17 cellular contexts compared by ENCODE assay signal in genomic region chr17:72455562-72455961, GRCh38.
A peak's percentile ranks its signal among the peaks of the same experiment; 100 is the strongest.
DNase-seq lines count a peak whose midpoint lies in the region; ATAC-seq and TF ChIP-seq lines count a peak whose summit lies in the region.
"Had no signal": no experiment of that assay in that cellular context is flagged by ENCODE, and none has a peak within 500 bp of the region (broad histone marks: within the 10 kb centered on the region; RNA-seq: fewer than 3 reads in every experiment).

No MANE protein-coding gene starts in this region.

- H3K4ac ChIP-seq in trophoblast cell (ENCODE audit: low read depth, low read length), result no peak overlapping the region

- H2AFZ ChIP-seq in PC-3 (ENCODE audit: low read length) (no peak overlapping the region), trophoblast cell (ENCODE audit: insufficient read depth, low read length, poor library complexity) (no peak overlapping the region)

- no peaks in the 10 kb centered on the region for H3F3A ChIP-seq in PC-3 (ENCODE audit: low read length, unreplicated experiment)

- no peak overlapping the region for H2AK5ac ChIP-seq in trophoblast cell (ENCODE audit: low read length)

- H2BK120ac ChIP-seq in trophoblast cell (ENCODE audit: insufficient read depth, low read length, poor library complexity), result no peak overlapping the region

- H2BK5ac ChIP-seq in trophoblast cell (ENCODE audit: low read depth, low read length, poor library complexity), result no peak overlapping the region

- POLR2A ChIA-PET in AG04450 (lab: Yijun Ruan, JAX) (no interaction called here), PC-3 (lab: Charles Lee; ENCODE audit: unreplicated experiment) (interaction anchor here (0.7 kb wide), 2 partner anchors 10 to 19 kb away, joined by 4 read pairs; no protein-coding TSS in a partner anchor)

- DNase-seq in AG04450 (ENCODE audit: low read depth, low spot score) (no peak), PC-3 (no peak), colonic mucosa (no peak), trophoblast cell (no peak), RPMI8226 (no peak), esophagus muscularis mucosa (ENCODE audit: extremely low spot score) (no peak), NCI-H1105 (lab: John Stamatoyannopoulos, UW) (no peak)
- DNase-seq: activated CD4-positive, alpha-beta T cell treated with anti-CD3 and anti-CD28 coated beads for 36 hours; CD8-positive, alpha-beta T cell; esophagus squamous epithelium; heart left ventricle; NCI-H1105 treated with DMSO at 0.1 percent for 48 hours; NCI-H69; OCI-M1; stimulated activated CD4-positive, alpha-beta T cell treated with anti-CD3 and anti-CD28 coated beads, Interleukin-12 subunit alpha, Interleukin-12 subunit beta, amount 100 ng/mL, for 4 hours had no signal

- H3K4me2 ChIP-seq in PC-3 (ENCODE audit: low read length) (peak overlapping the region; percentile 69), trophoblast cell (ENCODE audit: low read length) (no peak overlapping the region)

- H3K79me1 ChIP-seq in trophoblast cell (ENCODE audit: low read length), result peaks cover 3% of the 10 kb centered on the region

- CTCF ChIA-PET in AG04450 (lab: Charles Lee), result no interaction called here
- CTCF ChIA-PET in PC-3 (lab: Charles Lee), result interaction anchor here (1.3 kb wide), 1 partner anchor 10 kb away, joined by 5 read pairs; no protein-coding TSS in a partner anchor

- H3K27ac ChIP-seq in AG04450 (ENCODE audit: low read depth, low read length) (no peak overlapping the region), PC-3 (ENCODE audit: low read length) (peak overlapping the region; percentile 71), colonic mucosa (peak overlapping the region; percentile 77), trophoblast cell (ENCODE audit: low read depth, low read length) (no peak overlapping the region), esophagus muscularis mucosa (replicated peaks in 1 of 4) (no peak overlapping the region)
- H3K27ac ChIP-seq: heart left ventricle, prostate gland had no signal

- H3K18ac ChIP-seq in trophoblast cell (ENCODE audit: low read length), result no peak overlapping the region

- H3K9me3 ChIP-seq in AG04450 (ENCODE audit: control insufficient read depth, insufficient read depth, low read length), result peaks cover 3% of the 10 kb centered on the region
- no peaks in the 10 kb centered on the region for H3K9me3 ChIP-seq in PC-3 (ENCODE audit: low read length)
- H3K9me3 ChIP-seq in colonic mucosa, result no peaks in the 10 kb centered on the region
- no peaks in the 10 kb centered on the region for H3K9me3 ChIP-seq in trophoblast cell (ENCODE audit: insufficient read depth, low read depth, low read length)
- H3K9me3 ChIP-seq in esophagus muscularis mucosa, result no peaks in the 10 kb centered on the region
- H3K9me3 ChIP-seq: esophagus squamous epithelium, heart left ventricle, prostate gland had no signal

- peak overlapping the region; percentile 30 for H4K91ac ChIP-seq in trophoblast cell (ENCODE audit: low read depth, low read length)

- no TSS peak for BruUV-seq in PC-3 (replicated peaks; lab: Mats Ljungman, UMichigan)

- no peak overlapping the region for H3K23ac ChIP-seq in trophoblast cell (ENCODE audit: low read length)

- no CpG with 5 or more reads among the region's 8 CpGs for WGBS in trophoblast cell (ENCODE audit: extremely low coverage, insufficient coverage, insufficient read length)
- 88% methylated on average over 8 of the region's 8 CpGs for WGBS in esophagus muscularis mucosa

- H3K9me2 ChIP-seq in PC-3 (replicated peaks; ENCODE audit: low read length), result no peaks in the 10 kb centered on the region

- peak overlapping the region; percentile 40 for H3K9ac ChIP-seq in PC-3 (ENCODE audit: low read length)
- H3K9ac ChIP-seq in colonic mucosa (ENCODE audit: low read depth in 2 of 2, low read length in 2 of 2), result peak overlapping the region; percentile 5 to 53
- no peak overlapping the region for H3K9ac ChIP-seq in trophoblast cell (ENCODE audit: low read length)

- no peak overlapping the region for H4K12ac ChIP-seq in trophoblast cell (ENCODE audit: low read depth, low read length)

- ATAC-seq in PC-3, result peak; percentile 5
- no peak for ATAC-seq in GM19324 (IDR thresholded peaks at IDR 0.05; ENCODE audit: low FRiP score, unreplicated experiment)
- ATAC-seq: activated CD4-positive, alpha-beta T cell treated with anti-CD3 and anti-CD28 coated beads for 36 hours; CD8-positive, alpha-beta T cell had no signal

- TF ChIP-seq CTCF in AG04450 (IDR thresholded peaks at IDR 0.05; ENCODE audit: low read depth, low read length), result peak; percentile 7; the same call in 1 of the 2 replicates
- no peak for TF ChIP-seq CTCF in PC-3 (conservative IDR thresholded peaks at IDR 0.05; ENCODE audit: low read depth, low read length)
- TF ChIP-seq CTCF in colonic mucosa (IDR thresholded peaks at IDR 0.05), result no peak
- no peak for TF ChIP-seq CTCF in esophagus muscularis mucosa (IDR thresholded peaks at IDR 0.05)

- no peak for TF ChIP-seq POLR2A in esophagus muscularis mucosa (IDR thresholded peaks at IDR 0.05; ENCODE audit: low read depth)

- H3K14ac ChIP-seq in trophoblast cell (ENCODE audit: low read length), result no peak overlapping the region

- no peaks in the 10 kb centered on the region for H3K27me3 ChIP-seq in AG04450 (ENCODE audit: control insufficient read depth, insufficient read depth, low read length)
- H3K27me3 ChIP-seq in PC-3 (ENCODE audit: low read length), result no peaks in the 10 kb centered on the region
- no peaks in the 10 kb centered on the region for H3K27me3 ChIP-seq in colonic mucosa
- H3K27me3 ChIP-seq in trophoblast cell (ENCODE audit: insufficient read depth, low read length), result no peaks in the 10 kb centered on the region
- H3K27me3 ChIP-seq in esophagus muscularis mucosa, result no peaks in the 10 kb centered on the region
- H3K27me3 ChIP-seq: esophagus squamous epithelium had no signal

- H3K36me3 ChIP-seq in PC-3 (ENCODE audit: low read depth, low read length) (no peaks in the 10 kb centered on the region), colonic mucosa (no peaks in the 10 kb centered on the region), trophoblast cell (ENCODE audit: control insufficient read depth in 1 of 2, insufficient read depth in 2 of 2, low read length in 2 of 2) (no peaks in the 10 kb centered on the region), esophagus muscularis mucosa (no peaks in the 10 kb centered on the region)
- H3K36me3 ChIP-seq: esophagus squamous epithelium, heart left ventricle, prostate gland had no signal

- H3K4me1 ChIP-seq in PC-3 (ENCODE audit: insufficient read depth, low read length) (peaks cover 29% of the 10 kb centered on the region), colonic mucosa (peaks cover 13% of the 10 kb centered on the region), trophoblast cell (ENCODE audit: control insufficient read depth in 1 of 2, insufficient read depth in 2 of 2, low read length in 2 of 2) (peaks cover 7 to 14% of the 10 kb centered on the region in 2 experiments), esophagus muscularis mucosa (no peaks in the 10 kb centered on the region)
- H3K4me1 ChIP-seq: heart left ventricle, prostate gland had no signal

- H3K79me2 ChIP-seq in PC-3 (ENCODE audit: low read length), result peaks cover 94% of the 10 kb centered on the region
- H3K79me2 ChIP-seq in trophoblast cell (ENCODE audit: control insufficient read depth, insufficient read depth, low read length, poor library complexity), result no peaks in the 10 kb centered on the region

- no peaks in the 10 kb centered on the region for H4K20me1 ChIP-seq in PC-3 (ENCODE audit: low read length)

- H4K8ac ChIP-seq in trophoblast cell (ENCODE audit: low read depth, low read length), result no peak overlapping the region

- no peak overlapping the region for H2BK12ac ChIP-seq in trophoblast cell (ENCODE audit: low read length)

- no peak for TF ChIP-seq EP300 in esophagus muscularis mucosa (IDR thresholded peaks at IDR 0.05)

- H3K4me3 ChIP-seq in AG04450 (ENCODE audit: low read depth, low read length) (no peak overlapping the region), PC-3 (ENCODE audit: low read length) (no peak overlapping the region), colonic mucosa (no peak overlapping the region), trophoblast cell (ENCODE audit: low read depth, low read length) (no peak overlapping the region), esophagus muscularis mucosa (no peak overlapping the region)
- H3K4me3 ChIP-seq: esophagus squamous epithelium, heart left ventricle, prostate gland had no signal

- intact Hi-C loops in PC-3 (cut with micrococcal nuclease), result no loop called here
- intact Hi-C loops in colonic mucosa (cut with DNase I), result no loop called here
- intact Hi-C loops in esophagus muscularis mucosa (cut with DNase I), result no loop called here

Comparison
In these comparisons a context has a peak if more than half of its experiments do, and no peak if none do; other contexts are left out.
1. H3K27ac ChIP-seq: peak in PC-3 (single experiment) and colonic mucosa (single experiment); none in AG04450 (single experiment), trophoblast cell (single experiment) and esophagus muscularis mucosa (0 of 4).